In genomic region chr14:89277229-89277628, GRCh38 we compare ENCODE assay signal across 1 cellular context.
TF ChIP-seq lines count a peak whose summit lies in the region.

No MANE protein-coding gene starts in this region.

TF ChIP-seq in WTC11, 78 proteins besides CTCF, POLR2A, EP300 and RAD21 (continued from another document):
- TF ChIP-seq, protein P1, sequence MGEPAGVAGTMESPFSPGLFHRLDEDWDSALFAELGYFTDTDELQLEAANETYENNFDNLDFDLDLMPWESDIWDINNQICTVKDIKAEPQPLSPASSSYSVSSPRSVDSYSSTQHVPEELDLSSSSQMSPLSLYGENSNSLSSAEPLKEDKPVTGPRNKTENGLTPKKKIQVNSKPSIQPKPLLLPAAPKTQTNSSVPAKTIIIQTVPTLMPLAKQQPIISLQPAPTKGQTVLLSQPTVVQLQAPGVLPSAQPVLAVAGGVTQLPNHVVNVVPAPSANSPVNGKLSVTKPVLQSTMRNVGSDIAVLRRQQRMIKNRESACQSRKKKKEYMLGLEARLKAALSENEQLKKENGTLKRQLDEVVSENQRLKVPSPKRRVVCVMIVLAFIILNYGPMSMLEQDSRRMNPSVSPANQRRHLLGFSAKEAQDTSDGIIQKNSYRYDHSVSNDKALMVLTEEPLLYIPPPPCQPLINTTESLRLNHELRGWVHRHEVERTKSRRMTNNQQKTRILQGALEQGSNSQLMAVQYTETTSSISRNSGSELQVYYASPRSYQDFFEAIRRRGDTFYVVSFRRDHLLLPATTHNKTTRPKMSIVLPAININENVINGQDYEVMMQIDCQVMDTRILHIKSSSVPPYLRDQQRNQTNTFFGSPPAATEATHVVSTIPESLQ (CRISPR knock-in tag; IDR thresholded peaks at IDR 0.05), result no peak
- TF ChIP-seq, protein P2, sequence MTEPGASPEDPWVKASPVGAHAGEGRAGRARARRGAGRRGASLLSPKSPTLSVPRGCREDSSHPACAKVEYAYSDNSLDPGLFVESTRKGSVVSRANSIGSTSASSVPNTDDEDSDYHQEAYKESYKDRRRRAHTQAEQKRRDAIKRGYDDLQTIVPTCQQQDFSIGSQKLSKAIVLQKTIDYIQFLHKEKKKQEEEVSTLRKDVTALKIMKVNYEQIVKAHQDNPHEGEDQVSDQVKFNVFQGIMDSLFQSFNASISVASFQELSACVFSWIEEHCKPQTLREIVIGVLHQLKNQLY (CRISPR knock-in tag; IDR thresholded peaks at IDR 0.05), result no peak
- TF ChIP-seq ZNF317 (CRISPR knock-in tag; IDR thresholded peaks at IDR 0.05; ENCODE audit: borderline replicate concordance, low read depth) (no peak), SP1 (CRISPR knock-in tag; conservative IDR thresholded peaks at IDR 0.05) (no peak), RELA (CRISPR knock-in tag; IDR thresholded peaks at IDR 0.05; ENCODE audit: borderline replicate concordance) (no peak), HMGA2 (CRISPR knock-in tag; IDR thresholded peaks at IDR 0.05) (no peak), SOX15 (CRISPR knock-in tag; IDR thresholded peaks at IDR 0.05) (no peak), SMAD3 (CRISPR knock-in tag; IDR thresholded peaks at IDR 0.05; ENCODE audit: borderline replicate concordance) (no peak)
TF ChIP-seq in WTC11: peak in this region for 0.
